11 cellular contexts compared by ENCODE assay signal in genomic region chr4:22238742-22239141, GRCh38.
A peak's percentile ranks its signal among the peaks of the same experiment; 100 is the strongest.
DNase-seq lines count a peak whose midpoint lies in the region; ATAC-seq and TF ChIP-seq lines count a peak whose summit lies in the region.
"Had no signal": no experiment of that assay in that cellular context is flagged by ENCODE, and none has a peak within 500 bp of the region (broad histone marks: within the 10 kb centered on the region; RNA-seq: fewer than 3 reads in every experiment).

No MANE protein-coding gene starts in this region.

- H3K4me1 ChIP-seq in neuronal stem cell (ENCODE audit: control insufficient read depth in 2 of 2, insufficient read depth in 1 of 2, low read depth in 1 of 2, low read length in 2 of 2), result peaks cover 3 to 5% of the 10 kb centered on the region in 2 donors
- H3K4me1 ChIP-seq in gastrocnemius medialis, result no peaks in the 10 kb centered on the region
- no peaks in the 10 kb centered on the region for H3K4me1 ChIP-seq in effector memory CD4-positive, alpha-beta T cell (ENCODE audit: control insufficient read depth, insufficient read depth, low read length, poor library complexity, severe bottlenecking)

- no peak overlapping the region for H2BK5ac ChIP-seq in neuronal stem cell (ENCODE audit: low read length)

- H3K79me1 ChIP-seq in neuronal stem cell (ENCODE audit: low read depth, low read length), result no peaks in the 10 kb centered on the region

- peak; percentile 15 for DNase-seq in H7
- DNase-seq in NCI-H748 treated with DMSO at 0.1 percent for 48 hours (lab: John Stamatoyannopoulos, UW), result peak; percentile 3
- peak; percentile 5 for DNase-seq in fibroblast of pulmonary artery (ENCODE audit: low read depth)
- no peak for DNase-seq in neuronal stem cell (ENCODE audit: low spot score)
- no peak for DNase-seq in gastrocnemius medialis
- DNase-seq in activated gamma-delta T cell (lab: John Stamatoyannopoulos, UW), result no peak
- no peak for DNase-seq in effector memory CD4-positive, alpha-beta T cell
- DNase-seq: activated gamma-delta T cell treated with Interleukin-2 at 50 U/mL for 16 hours; NCI-H1105; stimulated activated naive CD4-positive, alpha-beta T cell treated with Interleukin-2 at 50 U/mL for 16 hours had no signal

- H4K91ac ChIP-seq in neuronal stem cell (ENCODE audit: low read depth, low read length, poor library complexity), result no peak overlapping the region

- TF ChIP-seq POLR2A in gastrocnemius medialis (IDR thresholded peaks at IDR 0.05), result no peak

- H3K4me3 ChIP-seq in H7 (ENCODE audit: insufficient read depth, low read depth, low read length) (no peak overlapping the region), fibroblast of pulmonary artery (replicated peaks; ENCODE audit: low read depth, low read length) (no peak overlapping the region), neuronal stem cell (ENCODE audit: low read length in 2 of 2) (no peak overlapping the region), gastrocnemius medialis (no peak overlapping the region)
- H3K4me3 ChIP-seq in effector memory CD4-positive, alpha-beta T cell (ENCODE audit: insufficient read depth, low read depth, low read length, poor library complexity, severe bottlenecking), result no peak overlapping the region

- no peak overlapping the region for H3K18ac ChIP-seq in neuronal stem cell (ENCODE audit: low read length)

- H3K4ac ChIP-seq in neuronal stem cell (ENCODE audit: low read length), result no peak overlapping the region

- no peaks in the 10 kb centered on the region for H3K27me3 ChIP-seq in H7 (ENCODE audit: control insufficient read depth, insufficient read depth, low read length)
- H3K27me3 ChIP-seq in neuronal stem cell (ENCODE audit: control insufficient read depth in 3 of 3, insufficient read depth in 3 of 3, low read depth in 1 of 3, low read length in 3 of 3), result no peaks in the 10 kb centered on the region
- no peaks in the 10 kb centered on the region for H3K27me3 ChIP-seq in gastrocnemius medialis
- no peaks in the 10 kb centered on the region for H3K27me3 ChIP-seq in effector memory CD4-positive, alpha-beta T cell (replicated peaks; ENCODE audit: control insufficient read depth, insufficient read depth, low read length, poor library complexity, severe bottlenecking)

- H3K23ac ChIP-seq in neuronal stem cell (ENCODE audit: low read depth, low read length, poor library complexity), result no peak overlapping the region

- WGBS in neuronal stem cell (ENCODE audit: extremely low coverage in 2 of 2, insufficient read length in 2 of 2, insufficient replicate concordance in 1 of 2), 2 donors, result no CpG with 5 or more reads among the region's 5 CpGs

- no peak overlapping the region for H3K14ac ChIP-seq in neuronal stem cell (ENCODE audit: low read length)

- H3K9me3 ChIP-seq in neuronal stem cell (replicated peaks in 1 of 2; ENCODE audit: control insufficient read depth in 2 of 2, insufficient read depth in 1 of 2, low read depth in 1 of 2, low read length in 2 of 2) (no peaks in the 10 kb centered on the region), gastrocnemius medialis (no peaks in the 10 kb centered on the region)
- H3K9me3 ChIP-seq in effector memory CD4-positive, alpha-beta T cell (ENCODE audit: control insufficient read depth, low read length), result no peaks in the 10 kb centered on the region

- H3K36me3 ChIP-seq in H7 (replicated peaks; ENCODE audit: control insufficient read depth, insufficient read depth, low read length) (no peaks in the 10 kb centered on the region), neuronal stem cell (replicated peaks in 1 of 2; ENCODE audit: control insufficient read depth in 2 of 2, insufficient read depth in 2 of 2, low read length in 2 of 2) (no peaks in the 10 kb centered on the region), gastrocnemius medialis (no peaks in the 10 kb centered on the region)
- H3K36me3 ChIP-seq in effector memory CD4-positive, alpha-beta T cell (ENCODE audit: control insufficient read depth, insufficient read depth, low read length), result no peaks in the 10 kb centered on the region

- no peak overlapping the region for H3K4me2 ChIP-seq in neuronal stem cell (ENCODE audit: insufficient read depth, low read length, poor library complexity, severe bottlenecking)

- H2BK120ac ChIP-seq in neuronal stem cell (ENCODE audit: low read depth, low read length), result no peak overlapping the region

- in situ Hi-C loops in gastrocnemius medialis (cut with MboI; ENCODE audit: low sequenced_read_pairs in 4 of 4), result no loop called here

- intact Hi-C loops in gastrocnemius medialis (cut with DNase I; ENCODE audit: low total_unique reads), result no loop called here

- H3K9ac ChIP-seq in neuronal stem cell (ENCODE audit: low read depth, low read length, poor library complexity), result no peak overlapping the region

- peak overlapping the region; percentile 61 for H2AFZ ChIP-seq in neuronal stem cell (ENCODE audit: low read length)

- no peak overlapping the region for H3K27ac ChIP-seq in neuronal stem cell (replicated peaks; ENCODE audit: low read length)
- no peak overlapping the region for H3K27ac ChIP-seq in gastrocnemius medialis
- no peak overlapping the region for H3K27ac ChIP-seq in effector memory CD4-positive, alpha-beta T cell (ENCODE audit: insufficient read depth, low read length, poor library complexity, severe bottlenecking)

- no peak for ATAC-seq in gastrocnemius medialis
- ATAC-seq: natural killer cell treated with Interleukin-12 subunit alpha and Interleukin-12 subunit beta and Interleukin-15 and Interleukin-18, amount 100 ng/mL, for 72 hours had no signal

- no peak overlapping the region for H2BK12ac ChIP-seq in neuronal stem cell (ENCODE audit: low read length)

- no peak overlapping the region for H2AK5ac ChIP-seq in neuronal stem cell (ENCODE audit: low read depth, low read length)

- H2BK15ac ChIP-seq in neuronal stem cell (ENCODE audit: low read length), result no peak overlapping the region

- H4K8ac ChIP-seq in neuronal stem cell (ENCODE audit: low read depth, low read length), result no peak overlapping the region

- TF ChIP-seq CTCF in fibroblast of pulmonary artery (IDR thresholded peaks at IDR 0.05; ENCODE audit: low read length, missing control alignments) (peak; percentile 34), gastrocnemius medialis (IDR thresholded peaks at IDR 0.05 in 4 of 5, conservative IDR thresholded peaks at IDR 0.05 in 1 of 5) (no peak)

Comparison
In these comparisons a context has a peak if more than half of its experiments do, and no peak if none do; other contexts are left out.
1. DNase-seq: peak in H7 (single experiment), NCI-H748 treated with DMSO at 0.1 percent for 48 hours (single experiment) and fibroblast of pulmonary artery (single experiment); none in neuronal stem cell (single experiment), gastrocnemius medialis (0 of 2), activated gamma-delta T cell (single experiment) and effector memory CD4-positive, alpha-beta T cell (0 of 3).